ENCODE assay signal across 17 cellular contexts in the genomic region with DNA sequence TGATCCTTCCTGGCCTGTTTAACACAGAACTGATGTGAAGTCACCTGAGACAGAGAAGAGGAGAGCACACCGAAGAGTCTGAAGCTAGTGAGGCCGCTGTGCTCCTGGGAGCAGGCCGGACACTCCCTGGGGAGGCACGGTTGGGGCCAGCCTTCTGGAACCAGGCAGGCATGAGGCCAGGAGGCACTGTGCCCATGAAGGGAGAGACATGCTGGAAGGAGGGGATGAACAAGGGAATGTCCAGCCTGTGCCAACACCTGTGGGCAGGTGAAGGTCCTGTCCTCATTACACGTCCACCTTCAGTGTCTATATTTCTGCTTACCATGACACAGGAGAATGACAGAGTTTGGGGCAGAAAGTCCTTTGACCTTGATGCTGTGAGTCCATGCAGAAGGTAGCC.
"Had no signal": no experiment of that assay in that cellular context is flagged by ENCODE, and none has a peak within 500 bp of the region (broad histone marks: within the 10 kb centered on the region; RNA-seq: fewer than 3 reads in every experiment).

No MANE protein-coding gene starts in this region.

- H3K4me3 ChIP-seq: gastrocnemius medialis, stomach, thoracic aorta, uterus had no signal

- H3K27me3 ChIP-seq: gastrocnemius medialis, stomach, uterus had no signal

- H3K9me3 ChIP-seq: gastrocnemius medialis, stomach, thoracic aorta, uterus had no signal

- FAIRE-seq: colon, keratinocyte had no signal

- H3K4me1 ChIP-seq: gastrocnemius medialis, uterus had no signal

- ATAC-seq: gastrocnemius medialis; naive thymus-derived CD4-positive, alpha-beta T cell; stimulated activated naive B cell treated with anti-CD40 and anti-IgM and Interleukin-4, amounts not matched to agents 10 μg/mL and 1 μg/mL and 100 μg/mL, for 72 hours had no signal

- DNase-seq: cerebellar nuclear complex; dermis blood vessel endothelial cell; effector CD4-positive, alpha-beta T cell; endodermal cell; gastrocnemius medialis; naive thymus-derived CD4-positive, alpha-beta T cell; posterior cingulate gyrus; stimulated activated CD4-positive, alpha-beta T cell treated with anti-CD3 and anti-CD28 coated beads, Interleukin-2, amount 100 ng/mL, for 24 hours; stimulated activated CD4-positive, alpha-beta T cell treated with anti-CD3 and anti-CD28 coated beads, Interleukin-4, amount 100 ng/mL, for 4 hours; stimulated activated naive B cell treated with anti-CD40 and anti-IgM and Interleukin-4, amounts not matched to agents 10 μg/mL and 1 μg/mL and 100 μg/mL, for 72 hours; stomach; substantia nigra; trophoblast cell; uterus had no signal

- H3K27ac ChIP-seq: gastrocnemius medialis, stomach, thoracic aorta, uterus had no signal

- H3K36me3 ChIP-seq: gastrocnemius medialis, stomach, thoracic aorta, uterus had no signal
